ENCODE assay signal across 25 cellular contexts in genomic region chr10:117631276-117632151, GRCh38.
A peak's percentile ranks its signal among the peaks of the same experiment; 100 is the strongest.
DNase-seq lines count a peak whose midpoint lies in the region; ATAC-seq, FAIRE-seq and TF ChIP-seq lines count a peak whose summit lies in the region.
"Had no signal": no experiment of that assay in that cellular context is flagged by ENCODE, and none has a peak within 500 bp of the region (broad histone marks: within the 10 kb centered on the region; RNA-seq: fewer than 3 reads in every experiment).

No MANE protein-coding gene starts in this region.

- no peak overlapping the region for H2AK5ac ChIP-seq in H1 (ENCODE audit: low read depth, low read length)

- H3K23ac ChIP-seq in H1 (ENCODE audit: insufficient read length): no peak overlapping the region

- no peak overlapping the region for H3K4ac ChIP-seq in H1 (replicated peaks; ENCODE audit: insufficient read length, low read depth, low read length)

- no peak for FAIRE-seq in H1 (lab: Jason Lieb, UNC)
- FAIRE-seq: H54 had no signal

- H4K8ac ChIP-seq in H1 (ENCODE audit: extremely low read depth, insufficient read depth, low read length): 0 out of 2 replicates have a peak overlapping the region, but pooled peaks have one; percentile 66

- no peak overlapping the region for H2AFZ ChIP-seq in H1 (ENCODE audit: low read length)

- no peaks in the 10 kb centered on the region for H3K79me2 ChIP-seq in H1 (ENCODE audit: control insufficient read depth in 1 of 2, insufficient read depth in 2 of 2, low read length in 2 of 2)

- H4K20me1 ChIP-seq in H1 (replicated peaks in 1 of 2; ENCODE audit: control insufficient read depth in 1 of 2, insufficient read depth in 2 of 2, low read length in 2 of 2): no peaks in the 10 kb centered on the region

- H3K4me2 ChIP-seq in H1 (ENCODE audit: insufficient read depth in 1 of 2, low read depth in 2 of 2, low read length in 2 of 2): no peak overlapping the region

- no peak overlapping the region for H3K9ac ChIP-seq in H1 (replicated peaks in 1 of 4; ENCODE audit: extremely low read depth in 1 of 4, low read depth in 3 of 4, low read length in 3 of 4)

- no peak overlapping the region for H4K91ac ChIP-seq in H1 (replicated peaks; ENCODE audit: insufficient read length, low read length)

- no peaks in the 10 kb centered on the region for H3K4me1 ChIP-seq in H1 (replicated peaks in 1 of 4; ENCODE audit: control insufficient read depth in 3 of 4, insufficient read depth in 4 of 4, low read length in 3 of 4)
- no peaks in the 10 kb centered on the region for H3K4me1 ChIP-seq in spleen
- H3K4me1 ChIP-seq: Peyer's patch, right lobe of liver, tibial nerve had no signal

- no peak overlapping the region for H2BK12ac ChIP-seq in H1 (ENCODE audit: low read depth, low read length)

- no peaks in the 10 kb centered on the region for H3K36me3 ChIP-seq in H1 (ENCODE audit: control insufficient read depth in 2 of 4, insufficient read depth in 4 of 4, low read length in 3 of 4)
- H3K36me3 ChIP-seq in spleen: no peaks in the 10 kb centered on the region
- H3K36me3 ChIP-seq: Peyer's patch, right lobe of liver, tibial nerve had no signal

- H3K4me3 ChIP-seq in H1 (ENCODE audit: extremely low read depth in 1 of 4, insufficient read depth in 2 of 4, low read depth in 3 of 4, low read length in 4 of 4): no peak overlapping the region
- H3K4me3 ChIP-seq in spleen: no peak overlapping the region
- H3K4me3 ChIP-seq: Peyer's patch, right lobe of liver, tibial nerve had no signal

- 96% methylated on average over 11 of the region's 11 CpGs; no CpG with 5 or more reads in 1 of the 2 experiments for WGBS in H1 (ENCODE audit: extremely low coverage in 1 of 2, insufficient coverage in 1 of 2, insufficient read length in 1 of 2, insufficient replicate concordance in 2 of 2, low coverage in 1 of 2, low lambda C conversion rate in 2 of 2, missing lambda C conversion rate in 1 of 2), 2 experiments
- 74 to 80% (median 76%) methylated on average over 11 of the region's 11 CpGs for WGBS in spleen, 5 donors

- no peaks in the 10 kb centered on the region for H3K23me2 ChIP-seq in H1 (ENCODE audit: low read depth, low read length)

- no peak overlapping the region for H2BK15ac ChIP-seq in H1 (ENCODE audit: low read length)

- H3K27me3 ChIP-seq in H1 (replicated peaks in 1 of 4; ENCODE audit: control insufficient read depth in 3 of 4, extremely low read depth in 1 of 4, insufficient read depth in 3 of 4, low read length in 3 of 4) (no peaks in the 10 kb centered on the region), spleen (replicated peaks in 1 of 7) (no peaks in the 10 kb centered on the region)
- H3K27me3 ChIP-seq: Peyer's patch, right lobe of liver, tibial nerve had no signal

- TF ChIP-seq CTCF in H1 (IDR thresholded peaks at IDR 0.05; ENCODE audit: control extremely low read depth in 1 of 3, insufficient read depth in 1 of 3, low read depth in 1 of 3, low read length in 3 of 3) (no peak), spleen (IDR thresholded peaks at IDR 0.05 in 8 of 11, conservative IDR thresholded peaks at IDR 0.05 in 3 of 11) (no peak)

- no peaks in the 10 kb centered on the region for H3K4me1 Mint-ChIP-seq in activated CD8-positive, alpha-beta memory T cell treated with anti-CD3 and anti-CD28 coated beads, Interleukin-2, amount 10 ng/mL, durations not matched to agents 7 days and 5 days
- H3K4me1 Mint-ChIP-seq: stimulated activated memory B cell treated with anti-CD40 and anti-IgM and Interleukin-4, amounts not matched to agents 10 μg/mL and 1 μg/mL and 100 μg/mL, for 72 hours had no signal

- H3K27ac ChIP-seq in H1 (ENCODE audit: low read depth, low read length) (no peak overlapping the region), spleen (peak overlapping the region in 6 of 8 donors; percentile 6 to 69 (median 59))
- H3K27ac ChIP-seq: epithelial cell of prostate, Peyer's patch, right lobe of liver, tibial nerve had no signal

- DNase-seq in NCI-H446 (lab: John Stamatoyannopoulos, UW): peak; percentile 61 to 82
- peak in 1 of 2 experiments; percentile 26 for DNase-seq in H1 (ENCODE audit: low read depth in 1 of 2, low spot score in 2 of 2)
- DNase-seq in islet precursor cell: peak; percentile 47
- no peak for DNase-seq in spleen
- no peak for DNase-seq in activated T-cell treated with anti-CD3 and anti-CD28 coated beads, Interleukin-2, amount 50 U/mL, for 48 hours
- DNase-seq in activated CD8-positive, alpha-beta memory T cell treated with anti-CD3 and anti-CD28 coated beads, Interleukin-2, amount 10 ng/mL, durations not matched to agents 7 days and 5 days: no peak
- DNase-seq: activated CD4-positive, alpha-beta T cell treated with anti-CD3 and anti-CD28 coated beads, Interleukin-2, amount 50 U/mL, for 4 hours; activated gamma-delta T cell; CD4-positive, alpha-beta T cell; DMS53; foreskin melanocyte; KBM-7; left colon; NCI-H187 treated with DMSO at 0.1 percent for 48 hours; NCI-H345; NK-92 treated with Interleukin-12 subunit alpha and Interleukin-12 subunit beta, amount 100 ng/mL, for 24 hours; Peyer's patch; right lobe of liver; T-helper 2 cell had no signal

- peaks cover 5% of the 10 kb centered on the region for H3K27me3 Mint-ChIP-seq in activated CD8-positive, alpha-beta memory T cell treated with anti-CD3 and anti-CD28 coated beads, Interleukin-2, amount 10 ng/mL, durations not matched to agents 7 days and 5 days
- H3K27me3 Mint-ChIP-seq: stimulated activated memory B cell treated with anti-CD40 and anti-IgM and Interleukin-4, amounts not matched to agents 10 μg/mL and 1 μg/mL and 100 μg/mL, for 72 hours had no signal

- no peaks in the 10 kb centered on the region for H3K9me3 ChIP-seq in H1 (ENCODE audit: insufficient read depth in 2 of 2, low read depth in 1 of 2, low read length in 1 of 2)
- no peaks in the 10 kb centered on the region for H3K9me3 ChIP-seq in spleen
- H3K9me3 ChIP-seq: Peyer's patch, right lobe of liver, tibial nerve had no signal

- H3K79me1 ChIP-seq in H1 (ENCODE audit: low read depth, low read length): no peaks in the 10 kb centered on the region

- intact Hi-C loops in spleen (cut with DNase I; ENCODE audit: low total_unique reads): no loop called here

- TF ChIP-seq RAD21 in H1 (IDR thresholded peaks at IDR 0.05 in 1 of 2, conservative IDR thresholded peaks at IDR 0.05 in 1 of 2; ENCODE audit: low read depth in 2 of 2, low read length in 2 of 2): no peak

- H3K9me3 Mint-ChIP-seq in activated CD8-positive, alpha-beta memory T cell treated with anti-CD3 and anti-CD28 coated beads, Interleukin-2, amount 10 ng/mL, durations not matched to agents 7 days and 5 days (ENCODE audit: low read depth): no peaks in the 10 kb centered on the region
- H3K9me3 Mint-ChIP-seq: CD4-positive, alpha-beta T cell; stimulated activated memory B cell treated with anti-CD40 and anti-IgM and Interleukin-4, amounts not matched to agents 10 μg/mL and 1 μg/mL and 100 μg/mL, for 72 hours had no signal

- H3K14ac ChIP-seq in H1 (ENCODE audit: insufficient read length): no peak overlapping the region

- H2BK120ac ChIP-seq in H1 (replicated peaks; ENCODE audit: low read depth, low read length): no peak overlapping the region

- CTCF ChIA-PET in H1 (lab: Charles Lee; ENCODE audit: partially characterized antibody): interaction anchor here (1.5 to 1.8 kb wide), 2 partner anchors 9 kb away, joined by 3 to 4 read pairs; no protein-coding TSS in a partner anchor
- CTCF ChIA-PET in activated CD8-positive, alpha-beta memory T cell treated with anti-CD3 and anti-CD28 coated beads, Interleukin-2, amount 10 ng/mL, durations not matched to agents 7 days and 5 days (lab: Charles Lee): no interaction called here

- TF ChIP-seq POLR2A in H1 (IDR thresholded peaks at IDR 0.05; ENCODE audit: control extremely low read depth in 1 of 2, low read depth in 2 of 2, low read length in 2 of 2) (no peak), spleen (IDR thresholded peaks at IDR 0.05) (no peak)

- no peak overlapping the region for H2BK5ac ChIP-seq in H1 (ENCODE audit: low read depth, low read length)

- H3K27ac Mint-ChIP-seq in activated CD8-positive, alpha-beta memory T cell treated with anti-CD3 and anti-CD28 coated beads, Interleukin-2, amount 10 ng/mL, durations not matched to agents 7 days and 5 days: no peak overlapping the region
- H3K27ac Mint-ChIP-seq: CD4-positive, alpha-beta T cell; stimulated activated memory B cell treated with anti-CD40 and anti-IgM and Interleukin-4, amounts not matched to agents 10 μg/mL and 1 μg/mL and 100 μg/mL, for 72 hours had no signal

- no peak overlapping the region for H3K18ac ChIP-seq in H1 (ENCODE audit: extremely low read depth, low read length)

- ATAC-seq in HG02571 (IDR thresholded peaks at IDR 0.05; ENCODE audit: unreplicated experiment) (no peak), GM19395 (IDR thresholded peaks at IDR 0.05; ENCODE audit: unreplicated experiment) (no peak)
- ATAC-seq in activated CD8-positive, alpha-beta memory T cell treated with anti-CD3 and anti-CD28 coated beads, Interleukin-2, amount 10 ng/mL, durations not matched to agents 7 days and 5 days: no peak
- ATAC-seq: left colon; stimulated activated memory B cell treated with anti-CD40 and anti-IgM and Interleukin-4, amounts not matched to agents 10 μg/mL and 1 μg/mL and 100 μg/mL, for 72 hours had no signal

- no peak overlapping the region for H3K56ac ChIP-seq in H1 (replicated peaks; ENCODE audit: insufficient read length, low read depth, low read length)

- no peaks in the 10 kb centered on the region for H3K36me3 Mint-ChIP-seq in activated CD8-positive, alpha-beta memory T cell treated with anti-CD3 and anti-CD28 coated beads, Interleukin-2, amount 10 ng/mL, durations not matched to agents 7 days and 5 days
- H3K36me3 Mint-ChIP-seq: stimulated activated memory B cell treated with anti-CD40 and anti-IgM and Interleukin-4, amounts not matched to agents 10 μg/mL and 1 μg/mL and 100 μg/mL, for 72 hours had no signal

- H4K5ac ChIP-seq in H1 (ENCODE audit: insufficient read length, low read depth, low read length): no peak overlapping the region

- POLR2A ChIA-PET in H1 (lab: Charles Lee; ENCODE audit: partially characterized antibody): no interaction called here

- TF ChIP-seq EP300 in H1 (IDR thresholded peaks at IDR 0.05; ENCODE audit: borderline replicate concordance in 1 of 2, low read depth in 2 of 2, low read length in 2 of 2): no peak

- no peak overlapping the region for H3K4me3 Mint-ChIP-seq in activated CD8-positive, alpha-beta memory T cell treated with anti-CD3 and anti-CD28 coated beads, Interleukin-2, amount 10 ng/mL, durations not matched to agents 7 days and 5 days
- H3K4me3 Mint-ChIP-seq: CD4-positive, alpha-beta T cell; stimulated activated memory B cell treated with anti-CD40 and anti-IgM and Interleukin-4, amounts not matched to agents 10 μg/mL and 1 μg/mL and 100 μg/mL, for 72 hours had no signal

- H2BK20ac ChIP-seq in H1 (ENCODE audit: low read length): no peak overlapping the region

TF ChIP-seq in H1, 55 proteins besides CTCF, POLR2A, EP300 and RAD21 (continues in another document):
- TF ChIP-seq TAF7 (optimal IDR thresholded peaks at IDR 0.05; ENCODE audit: borderline replicate concordance, low read depth, low read length) (no peak), EZH2 (IDR thresholded peaks at IDR 0.05; ENCODE audit: low read depth, low read length, severe bottlenecking) (no peak), SRF (IDR thresholded peaks at IDR 0.05; ENCODE audit: low read depth, low read length) (no peak), CBX8 (IDR thresholded peaks at IDR 0.05; ENCODE audit: borderline replicate concordance, low read depth, low read length) (no peak), SIRT6 (IDR thresholded peaks at IDR 0.05; ENCODE audit: low read length) (no peak)

Comparison
In these comparisons a context has a peak if more than half of its experiments do, and no peak if none do; other contexts are left out.
1. DNase-seq: peak in NCI-H446 (2 of 2) and islet precursor cell (single experiment); none in spleen (single experiment), activated T-cell treated with anti-CD3 and anti-CD28 coated beads, Interleukin-2, amount 50 U/mL, for 48 hours (0 of 2) and activated CD8-positive, alpha-beta memory T cell treated with anti-CD3 and anti-CD28 coated beads, Interleukin-2, amount 10 ng/mL, durations not matched to agents 7 days and 5 days (single experiment).